Comparison of ENCODE assay signal across 18 cellular contexts in genomic region chr7:33923440-33924229, GRCh38. TPM values are rescaled to one million over a fixed set of nuclear protein-coding genes. Genes with fewer than 3 reads are reported as not detected.
"Had no signal": no experiment of that assay in that cellular context is flagged by ENCODE, and none has a peak within 500 bp of the region (broad histone marks: within the 10 kb centered on the region; RNA-seq: fewer than 3 reads in every experiment).

No MANE protein-coding gene starts in this region.

- H3K9me3 ChIP-seq: breast epithelium, colonic mucosa had no signal

- H2AFZ ChIP-seq: hepatocyte had no signal

- H3K27ac Mint-ChIP-seq: activated CD4-positive, alpha-beta memory T cell treated with anti-CD3 and anti-CD28 coated beads for 36 hours; activated naive CD8-positive, alpha-beta T cell treated with anti-CD3 and anti-CD28 coated beads for 36 hours; stimulated activated effector memory CD8-positive, alpha-beta T cell treated with anti-CD3 and anti-CD28 coated beads, Interleukin-12 subunit alpha, Interleukin-12 subunit beta, amount 100 ng/mL, for 72 hours; T-helper 2 cell treated with Interferon-gamma antibody and Interleukin-4, amounts not matched to agents 5 μg/mL and 100 μg/mL, for 36 hours; type B pancreatic cell had no signal

- H3K4me3 Mint-ChIP-seq: activated CD4-positive, alpha-beta memory T cell treated with anti-CD3 and anti-CD28 coated beads for 36 hours; activated naive CD8-positive, alpha-beta T cell treated with anti-CD3 and anti-CD28 coated beads for 36 hours; activated T-cell treated with anti-CD3 and anti-CD28 coated beads, Interleukin-2, amount 50 U/mL, for 4 hours; naive thymus-derived CD8-positive, alpha-beta T cell; stimulated activated effector memory CD8-positive, alpha-beta T cell treated with anti-CD3 and anti-CD28 coated beads, Interleukin-12 subunit alpha, Interleukin-12 subunit beta, amount 100 ng/mL, for 72 hours; T-helper 2 cell treated with Interferon-gamma antibody and Interleukin-4, amounts not matched to agents 5 μg/mL and 100 μg/mL, for 36 hours; type B pancreatic cell had no signal

- ATAC-seq: activated T-cell treated with anti-CD3 and anti-CD28 coated beads, Interleukin-2, amount 50 U/mL, for 4 hours; naive thymus-derived CD8-positive, alpha-beta T cell; stimulated activated effector memory CD8-positive, alpha-beta T cell treated with anti-CD3 and anti-CD28 coated beads, Interleukin-12 subunit alpha, Interleukin-12 subunit beta, amount 100 ng/mL, for 72 hours had no signal

- H3K9me3 Mint-ChIP-seq: activated CD4-positive, alpha-beta memory T cell treated with anti-CD3 and anti-CD28 coated beads for 36 hours; activated naive CD8-positive, alpha-beta T cell treated with anti-CD3 and anti-CD28 coated beads for 36 hours; activated T-cell treated with anti-CD3 and anti-CD28 coated beads, Interleukin-2, amount 50 U/mL, for 4 hours; naive thymus-derived CD8-positive, alpha-beta T cell; stimulated activated effector memory CD8-positive, alpha-beta T cell treated with anti-CD3 and anti-CD28 coated beads, Interleukin-12 subunit alpha, Interleukin-12 subunit beta, amount 100 ng/mL, for 72 hours; T-helper 2 cell treated with Interferon-gamma antibody and Interleukin-4, amounts not matched to agents 5 μg/mL and 100 μg/mL, for 36 hours; type B pancreatic cell had no signal

- H3K79me2 ChIP-seq: hepatocyte had no signal

- H3K4me1 Mint-ChIP-seq: activated naive CD8-positive, alpha-beta T cell treated with anti-CD3 and anti-CD28 coated beads for 36 hours; naive thymus-derived CD8-positive, alpha-beta T cell; stimulated activated effector memory CD8-positive, alpha-beta T cell treated with anti-CD3 and anti-CD28 coated beads, Interleukin-12 subunit alpha, Interleukin-12 subunit beta, amount 100 ng/mL, for 72 hours had no signal

- H3K27ac ChIP-seq: breast epithelium, colonic mucosa, epithelial cell of prostate, hepatocyte had no signal

- H3K27me3 ChIP-seq: breast epithelium, colonic mucosa, hepatocyte had no signal

- DNase-seq: activated CD4-positive, alpha-beta memory T cell treated with anti-CD3 and anti-CD28 coated beads for 36 hours; activated CD4-positive, alpha-beta T cell treated with anti-CD3 and anti-CD28 coated beads for 1 hour; activated effector memory CD4-positive, alpha-beta T cell treated with anti-CD3 and anti-CD28 coated beads, Interleukin-2, amount 50 U/mL, for 16 hours; activated naive CD8-positive, alpha-beta T cell treated with anti-CD3 and anti-CD28 coated beads for 36 hours; activated T-cell treated with anti-CD3 and anti-CD28 coated beads, Interleukin-2, amount 50 U/mL, for 4 hours; colonic mucosa; effector CD8-positive, alpha-beta T cell; naive thymus-derived CD8-positive, alpha-beta T cell; posterior cingulate gyrus; substantia nigra; SW 1271 had no signal

- H3K36me3 Mint-ChIP-seq: activated CD4-positive, alpha-beta memory T cell treated with anti-CD3 and anti-CD28 coated beads for 36 hours; activated naive CD8-positive, alpha-beta T cell treated with anti-CD3 and anti-CD28 coated beads for 36 hours; naive thymus-derived CD8-positive, alpha-beta T cell; stimulated activated effector memory CD8-positive, alpha-beta T cell treated with anti-CD3 and anti-CD28 coated beads, Interleukin-12 subunit alpha, Interleukin-12 subunit beta, amount 100 ng/mL, for 72 hours; type B pancreatic cell had no signal

- H3K4me3 ChIP-seq: breast epithelium, colonic mucosa, hepatocyte, lung had no signal

- H3K36me3 ChIP-seq: breast epithelium, colonic mucosa had no signal

- H3K4me1 ChIP-seq: breast epithelium, colonic mucosa had no signal

- H3K4me2 ChIP-seq: hepatocyte had no signal

RNA-seq across cellular contexts. Expression of gene BMPER, which starts 18.3 kb away (rescaled TPM):
- total RNA-seq: activated CD4-positive, alpha-beta memory T cell treated with anti-CD3 and anti-CD28 coated beads for 36 hours; activated naive CD8-positive, alpha-beta T cell treated with anti-CD3 and anti-CD28 coated beads for 36 hours; naive thymus-derived CD8-positive, alpha-beta T cell had no signal
- polyA plus RNA-seq: naive thymus-derived CD8-positive, alpha-beta T cell had no signal
